ENCODE assay signal across 28 cellular contexts in the genomic region with DNA sequence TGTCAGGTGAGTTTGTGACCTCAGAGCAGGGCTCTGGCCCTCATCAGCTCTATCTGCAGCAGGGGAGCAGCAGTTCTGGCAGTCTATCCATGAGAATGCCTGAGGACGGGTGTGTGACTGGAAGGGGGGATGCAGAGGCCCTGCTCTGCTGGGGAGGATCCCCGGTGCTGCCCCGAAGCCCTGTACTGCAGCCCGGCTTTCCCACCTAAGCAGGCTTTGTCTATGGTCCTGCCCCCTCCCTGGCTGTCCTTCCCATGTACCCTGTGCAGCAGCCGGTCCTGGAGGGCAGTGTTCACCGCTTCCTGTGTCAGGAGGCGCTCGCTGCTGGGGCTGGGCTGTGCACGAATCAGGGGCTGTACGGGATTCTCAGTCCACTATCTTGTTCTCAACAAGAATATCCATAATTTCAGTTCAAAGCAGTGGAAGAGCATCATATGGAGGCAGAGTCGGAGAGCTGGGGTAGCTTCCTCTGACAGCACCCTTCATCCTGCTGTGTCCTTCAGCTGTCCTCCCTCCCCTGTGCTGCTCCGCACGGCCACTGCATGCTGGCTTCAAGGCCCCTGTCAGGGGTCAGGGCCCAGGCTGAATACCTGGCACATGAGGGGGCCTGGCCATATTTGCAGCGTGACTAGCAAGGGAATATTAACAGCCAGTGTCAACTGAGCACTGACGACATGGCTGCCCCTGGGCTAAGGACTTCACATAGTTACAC.
DNase-seq lines count a peak whose midpoint lies in the region; ATAC-seq, FAIRE-seq and TF ChIP-seq lines count a peak whose summit lies in the region.
"Had no signal": no experiment of that assay in that cellular context is flagged by ENCODE, and none has a peak within 500 bp of the region (broad histone marks: within the 10 kb centered on the region; RNA-seq: fewer than 3 reads in every experiment).

No MANE protein-coding gene starts in this region.

- no TSS peak for BruUV-seq in IMR-90 (replicated peaks; lab: Mats Ljungman, UMichigan)

- no peak overlapping the region for H2BK5ac ChIP-seq in IMR-90 (ENCODE audit: low read depth, low read length, poor library complexity, severe bottlenecking)
- H2BK5ac ChIP-seq in H1 (ENCODE audit: low read depth, low read length) = peak overlapping the region; percentile 45; the same call in 1 of the 2 replicates

- WGBS in IMR-90 (ENCODE audit: extremely low coverage in 2 of 2, insufficient read length in 1 of 2), 2 experiments = 63% methylated on average over 7 of the region's 15 CpGs; no CpG with 5 or more reads in 1 of the 2 experiments
- 86% methylated on average over 15 of the region's 15 CpGs; no CpG with 5 or more reads in 1 of the 2 experiments for WGBS in H1 (ENCODE audit: extremely low coverage in 1 of 2, insufficient coverage in 1 of 2, insufficient read length in 1 of 2, insufficient replicate concordance in 2 of 2, low coverage in 1 of 2, low lambda C conversion rate in 2 of 2, missing lambda C conversion rate in 1 of 2), 2 experiments
- WGBS in spleen, 5 donors = 59 to 86% (median 71%) methylated on average over 7 to 15 of the region's 15 CpGs

- CTCF ChIA-PET in IMR-90 (lab: Yijun Ruan, JAX) (no interaction called here), H1 (lab: Charles Lee; ENCODE audit: partially characterized antibody) (interaction anchor here (0.5 to 11.3 kb wide), 9 partner anchors 13 to 240 kb away, joined by 3 to 150 read pairs (median 3); no protein-coding TSS in a partner anchor)

- intact Hi-C loops in left ventricle myocardium superior (cut with micrococcal nuclease) = no loop called here
- intact Hi-C loops in cardiac septum (cut with DNase I) = no loop called here
- intact Hi-C loops in IMR-90 (cut with micrococcal nuclease) = loop anchor here (5.0 to 10.0 kb wide), 2 partner anchors 34 to 61 kb away; no protein-coding TSS in a partner anchor
- intact Hi-C loops in spleen (cut with DNase I; ENCODE audit: low total_unique reads) = no loop called here

- H3K27me3 ChIP-seq in IMR-90 (ENCODE audit: control insufficient read depth, insufficient read depth, low read length) (peaks cover 17% of the 10 kb centered on the region), H1 (replicated peaks in 1 of 4; ENCODE audit: control insufficient read depth in 3 of 4, extremely low read depth in 1 of 4, insufficient read depth in 3 of 4, low read length in 3 of 4) (no peaks in the 10 kb centered on the region), spleen (replicated peaks in 1 of 7) (peaks cover 0 to 44% (median 0%) of the 10 kb centered on the region in 7 donors)

- no peak for FAIRE-seq in H1 (lab: Jason Lieb, UNC)
- FAIRE-seq: TTC549 had no signal

- H2BK15ac ChIP-seq in IMR-90 (ENCODE audit: low read depth, low read length) (no peak overlapping the region), H1 (ENCODE audit: low read length) (no peak overlapping the region)

- H4K20me1 ChIP-seq in IMR-90 (ENCODE audit: insufficient read depth, low read length) (peaks cover 22% of the 10 kb centered on the region), H1 (replicated peaks in 1 of 2; ENCODE audit: control insufficient read depth in 1 of 2, insufficient read depth in 2 of 2, low read length in 2 of 2) (peaks cover 6 to 7% of the 10 kb centered on the region in 2 experiments)

- H2BK120ac ChIP-seq in IMR-90 (ENCODE audit: low read depth, low read length) (no peak overlapping the region), H1 (replicated peaks; ENCODE audit: low read depth, low read length) (no peak overlapping the region)

- H3K79me1 ChIP-seq in IMR-90 (ENCODE audit: low read depth in 1 of 2, low read length in 2 of 2) (no peaks in the 10 kb centered on the region), H1 (ENCODE audit: low read depth, low read length) (no peaks in the 10 kb centered on the region; the same call in 1 of the 2 replicates)

- H3K56ac ChIP-seq in IMR-90 (ENCODE audit: extremely low read depth, insufficient read depth, low read length) = no peak overlapping the region
- H3K56ac ChIP-seq in H1 (replicated peaks; ENCODE audit: insufficient read length, low read depth, low read length) = no peak overlapping the region

- no peak for TF ChIP-seq POLR2A in IMR-90 (IDR thresholded peaks at IDR 0.05; ENCODE audit: low read depth, low read length)
- no peak for TF ChIP-seq POLR2A in H1 (IDR thresholded peaks at IDR 0.05; ENCODE audit: control extremely low read depth in 1 of 2, low read depth in 2 of 2, low read length in 2 of 2)
- TF ChIP-seq POLR2A in spleen (IDR thresholded peaks at IDR 0.05) = no peak

- no peaks in the 10 kb centered on the region for H3K23me2 ChIP-seq in H1 (ENCODE audit: low read depth, low read length)

- TF ChIP-seq RAD21 in IMR-90 (IDR thresholded peaks at IDR 0.05; ENCODE audit: low read length) (no peak), H1 (IDR thresholded peaks at IDR 0.05 in 1 of 2, conservative IDR thresholded peaks at IDR 0.05 in 1 of 2; ENCODE audit: low read depth in 2 of 2, low read length in 2 of 2) (no peak)

- H3K4me3 ChIP-seq in IMR-90 (ENCODE audit: insufficient read depth, low read depth, low read length) (no peak overlapping the region), H1 (ENCODE audit: extremely low read depth in 1 of 4, insufficient read depth in 2 of 4, low read depth in 3 of 4, low read length in 4 of 4) (no peak overlapping the region), spleen (no peak overlapping the region)
- H3K4me3 ChIP-seq: lung, stomach, tibial nerve had no signal

- H3K9me1 ChIP-seq in IMR-90 (ENCODE audit: insufficient read depth, low read length) = no peaks in the 10 kb centered on the region

- no peak overlapping the region for H4K91ac ChIP-seq in IMR-90 (ENCODE audit: insufficient read depth, low read depth, low read length)
- no peak overlapping the region for H4K91ac ChIP-seq in H1 (replicated peaks; ENCODE audit: insufficient read length, low read length)

- POLR2A ChIA-PET in IMR-90 (lab: Charles Lee; ENCODE audit: unreplicated experiment) = no interaction called here
- POLR2A ChIA-PET in H1 (lab: Charles Lee; ENCODE audit: partially characterized antibody) = interaction anchor here (1.5 to 2.1 kb wide), 3 partner anchors 9 to 124 kb away, joined by 4 to 5 read pairs (median 5); no protein-coding TSS in a partner anchor

- H3K4ac ChIP-seq in IMR-90 (ENCODE audit: low read depth, low read length) = no peak overlapping the region
- H3K4ac ChIP-seq in H1 (replicated peaks; ENCODE audit: insufficient read length, low read depth, low read length) = no peak overlapping the region

- no peak for TF ChIP-seq EP300 in H1 (IDR thresholded peaks at IDR 0.05; ENCODE audit: borderline replicate concordance in 1 of 2, low read depth in 2 of 2, low read length in 2 of 2)

- H3K4me1 ChIP-seq in IMR-90 (ENCODE audit: control insufficient read depth, insufficient read depth, low read length) (peaks cover 6% of the 10 kb centered on the region; the same call in 1 of the 2 replicates), H1 (replicated peaks in 1 of 4; ENCODE audit: control insufficient read depth in 3 of 4, insufficient read depth in 4 of 4, low read length in 3 of 4) (peaks cover 8 to 43% (median 30%) of the 10 kb centered on the region in 4 experiments), spleen (peaks cover 0 to 22% (median 4%) of the 10 kb centered on the region in 6 donors)
- H3K4me1 ChIP-seq: tibial nerve had no signal

- H2AK5ac ChIP-seq in IMR-90 (ENCODE audit: low read depth, low read length) = no peak overlapping the region
- peak overlapping the region; percentile 71; the same call in 1 of the 2 replicates for H2AK5ac ChIP-seq in H1 (ENCODE audit: low read depth, low read length)

- H2AFZ ChIP-seq in IMR-90 (replicated peaks; ENCODE audit: low read length, poor library complexity) = peak overlapping the region; percentile 14
- no peak overlapping the region for H2AFZ ChIP-seq in H1 (ENCODE audit: low read length)

- H4K8ac ChIP-seq in IMR-90 (ENCODE audit: low read depth in 2 of 2, low read length in 2 of 2) (no peak overlapping the region), H1 (ENCODE audit: extremely low read depth, insufficient read depth, low read length) (no peak overlapping the region)

- H3K9ac ChIP-seq in IMR-90 (ENCODE audit: low read depth, low read length) (no peak overlapping the region), H1 (replicated peaks in 1 of 4; ENCODE audit: extremely low read depth in 1 of 4, low read depth in 3 of 4, low read length in 3 of 4) (no peak overlapping the region)

- H3K18ac ChIP-seq in IMR-90 (ENCODE audit: low read depth, low read length) (no peak overlapping the region), H1 (ENCODE audit: extremely low read depth, low read length) (peak overlapping the region; percentile 20; the same call in 1 of the 2 replicates)

- DNase-seq in left ventricle myocardium superior (peak; percentile 19), cardiac septum (ENCODE audit: low spot score) (no peak), IMR-90 (no peak), H1 (ENCODE audit: low read depth in 1 of 2, low spot score in 2 of 2) (peak in 1 of 2 experiments; percentile 49), spleen (peak; percentile 61), NCI-H1105 treated with DMSO at 0.1 percent for 48 hours (lab: John Stamatoyannopoulos, UW) (no peak), midbrain (lab: John Stamatoyannopoulos, UW) (no peak)
- DNase-seq: activated CD4-positive, alpha-beta T cell treated with anti-CD3 and anti-CD28 coated beads, Interleukin-2, amount 50 U/mL, for 4 hours; activated gamma-delta T cell treated with Interleukin-2 at 50 U/mL for 16 hours; activated naive CD8-positive, alpha-beta T cell treated with anti-CD3 and anti-CD28 coated beads, Interleukin-2, amount 50 U/mL, for 24 hours; activated T-cell treated with anti-CD3 and anti-CD28 coated beads, Interleukin-2, amount 50 U/mL, for 48 hours; central memory CD4-positive, alpha-beta T cell; EL; foreskin melanocyte; Kasumi-1; NCI-H1694; NCI-H446 treated with DMSO at 0.1 percent for 48 hours; stimulated activated CD4-positive, alpha-beta T cell treated with anti-CD3 and anti-CD28 coated beads, Interleukin-12 subunit alpha, Interleukin-12 subunit beta, amount 100 ng/mL, for 4 hours; stimulated activated CD4-positive, alpha-beta T cell treated with anti-CD3 and anti-CD28 coated beads, Interleukin-2, amount 100 ng/mL, for 48 hours; T-helper 17 cell had no signal

- no peaks in the 10 kb centered on the region for H3K79me2 ChIP-seq in H1 (ENCODE audit: control insufficient read depth in 1 of 2, insufficient read depth in 2 of 2, low read length in 2 of 2)

- H3K9me3 ChIP-seq in IMR-90 (ENCODE audit: control insufficient read depth, insufficient read depth, low read length) (no peaks in the 10 kb centered on the region), H1 (ENCODE audit: insufficient read depth in 2 of 2, low read depth in 1 of 2, low read length in 1 of 2) (no peaks in the 10 kb centered on the region), spleen (no peaks in the 10 kb centered on the region)
- H3K9me3 ChIP-seq: stomach, tibial nerve had no signal

- dilution Hi-C loops in IMR-90 (cut with HindIII; ENCODE audit: low sequenced_read_pairs, unreplicated experiment) = no loop called here

- H2BK20ac ChIP-seq in IMR-90 (ENCODE audit: low read depth, low read length) (no peak overlapping the region), H1 (ENCODE audit: low read length) (no peak overlapping the region)

- H2BK12ac ChIP-seq in H1 (ENCODE audit: low read depth, low read length) = peak overlapping the region; percentile 61; the same call in 1 of the 2 replicates

- no peak for TF ChIP-seq CTCF in IMR-90 (conservative IDR thresholded peaks at IDR 0.05; ENCODE audit: low read depth, low read length)
- no peak for TF ChIP-seq CTCF in H1 (IDR thresholded peaks at IDR 0.05; ENCODE audit: control extremely low read depth in 1 of 3, insufficient read depth in 1 of 3, low read depth in 1 of 3, low read length in 3 of 3)
- no peak for TF ChIP-seq CTCF in spleen (IDR thresholded peaks at IDR 0.05 in 8 of 11, conservative IDR thresholded peaks at IDR 0.05 in 3 of 11)

- H3K23ac ChIP-seq in IMR-90 (ENCODE audit: low read depth, low read length) (no peak overlapping the region), H1 (ENCODE audit: insufficient read length) (no peak overlapping the region)

- H2AK9ac ChIP-seq in IMR-90 (replicated peaks; ENCODE audit: low read depth, low read length, poor library complexity) = no peak overlapping the region

- H4K5ac ChIP-seq in IMR-90 (ENCODE audit: low read depth, low read length) (no peak overlapping the region), H1 (ENCODE audit: insufficient read length, low read depth, low read length) (no peak overlapping the region)

- in situ Hi-C loops in IMR-90 (cut with MboI; ENCODE audit: low sequenced_read_pairs) = no loop called here

- H3K36me3 ChIP-seq in IMR-90 (ENCODE audit: control insufficient read depth, insufficient read depth, low read length) (no peaks in the 10 kb centered on the region), H1 (ENCODE audit: control insufficient read depth in 2 of 4, insufficient read depth in 4 of 4, low read length in 3 of 4) (no peaks in the 10 kb centered on the region), spleen (no peaks in the 10 kb centered on the region)
- H3K36me3 ChIP-seq: stomach, tibial nerve had no signal

- H3K14ac ChIP-seq in IMR-90 (replicated peaks; ENCODE audit: low read depth, low read length) = no peak overlapping the region
- H3K14ac ChIP-seq in H1 (ENCODE audit: insufficient read length) = no peak overlapping the region

- H3K4me2 ChIP-seq in IMR-90 (ENCODE audit: low read depth, low read length) (no peak overlapping the region), H1 (ENCODE audit: insufficient read depth in 1 of 2, low read depth in 2 of 2, low read length in 2 of 2) (peak overlapping the region; percentile 34 to 49; a peak in 3 of 4 replicates)

- no peak overlapping the region for H3K27ac ChIP-seq in IMR-90 (ENCODE audit: insufficient read depth, low read length)
- H3K27ac ChIP-seq in H1 (ENCODE audit: low read depth, low read length) = no peak overlapping the region
- no peak overlapping the region for H3K27ac ChIP-seq in spleen
- H3K27ac ChIP-seq: RWPE1, stomach, tibial nerve had no signal

- ATAC-seq in left ventricle myocardium superior (no peak), IMR-90 (ENCODE audit: low read depth) (no peak), GM18867 (IDR thresholded peaks at IDR 0.05; ENCODE audit: unreplicated experiment) (no peak)
- ATAC-seq: activated CD4-positive, CD25-positive, alpha-beta regulatory T cell treated with anti-CD3 and anti-CD28 coated beads, Interleukin-2, amount 50 U/mL, for 24 hours; sciatic nerve; T-helper 17 cell had no signal

Comparison
In these comparisons a context has a peak if more than half of its experiments do, and no peak if none do; other contexts are left out.
1. DNase-seq: peak in left ventricle myocardium superior (single experiment) and spleen (single experiment); none in cardiac septum (single experiment), IMR-90 (single experiment), NCI-H1105 treated with DMSO at 0.1 percent for 48 hours (single experiment) and midbrain (single experiment).